ENCODE assay signal across 7 cellular contexts in genomic region chr3:45841701-45842491, GRCh38. TPM values are rescaled to one million over a fixed set of nuclear protein-coding genes. Genes with fewer than 3 reads are reported as not detected.
DNase-seq lines count a peak whose midpoint lies in the region; ATAC-seq and TF ChIP-seq lines count a peak whose summit lies in the region.

Gene LZTFL1 (minus strand): TSS chr3:45842119. CDS start chr3:45841991, 128 bp downstream.

- no peak for TF ChIP-seq CTCF in WERI-Rb-1 (IDR thresholded peaks at IDR 0.05; ENCODE audit: low read depth, low read length)
- no peak for TF ChIP-seq CTCF in mammary epithelial cell (conservative IDR thresholded peaks at IDR 0.05 in 1 of 2, IDR thresholded peaks at IDR 0.05 in 1 of 2; ENCODE audit: extremely low read depth in 1 of 2, insufficient read depth in 1 of 2, low read depth in 1 of 2, low read length in 2 of 2)

- H3K27me3 ChIP-seq in WERI-Rb-1 (ENCODE audit: insufficient read depth, low read depth, severe bottlenecking): no peaks in the 10 kb centered on the region
- H3K27me3 ChIP-seq in mammary epithelial cell (ENCODE audit: insufficient read depth, low read length): no peaks in the 10 kb centered on the region

- 4% methylated on average over 49 of the region's 52 CpGs for WGBS in mammary epithelial cell (ENCODE audit: low coverage, missing lambda C conversion rate)

- ATAC-seq in GM18511 (IDR thresholded peaks at IDR 0.05; ENCODE audit: unreplicated experiment) (peak; percentile 99), HG03066 (IDR thresholded peaks at IDR 0.05; ENCODE audit: low read depth, unreplicated experiment) (peak; percentile 90)

- H3K27ac ChIP-seq in WERI-Rb-1: peak within 1 kb of the TSS; percentile 37; the same call in 1 of the 2 replicates
- peak within 1 kb of the TSS; percentile 68 for H3K27ac ChIP-seq in mammary epithelial cell (ENCODE audit: insufficient read depth, low read depth, low read length)
- H3K27ac ChIP-seq in skin epidermis: peak within 1 kb of the TSS in 19 of 21 experiments; percentile 14 to 86 (median 65)

- CTCF ChIA-PET in mammary epithelial cell (lab: Charles Lee; ENCODE audit: low non-redundant PET): interaction anchor here (0.5 kb wide), 2 partner anchors 41 to 632 kb away, joined by 3 to 5 read pairs; no protein-coding TSS in a partner anchor

- H3K4me3 ChIP-seq in WERI-Rb-1 (ENCODE audit: low read depth, low read length) (peak within 1 kb of the TSS; percentile 88), mammary epithelial cell (replicated peaks in 1 of 3; ENCODE audit: insufficient read depth in 1 of 3, low read depth in 2 of 3, low read length in 3 of 3) (peak within 1 kb of the TSS; percentile 67 to 78 (median 77)), skin epidermis (peak within 1 kb of the TSS; percentile 58 to 97 (median 84))

- no TSS peak for BruUV-seq in mammary epithelial cell (replicated peaks; lab: Mats Ljungman, UMichigan)

- peak within 1 kb of the TSS; percentile 87 for H3K9ac ChIP-seq in mammary epithelial cell (ENCODE audit: insufficient read depth, low read length)

- H3K79me2 ChIP-seq in mammary epithelial cell (ENCODE audit: insufficient read depth, low read length): no peaks in the 10 kb centered on the region

- dilution Hi-C loops in mammary epithelial cell (cut with HindIII; ENCODE audit: low sequenced_read_pairs): no loop called here

- intact Hi-C loops in mammary epithelial cell (cut with micrococcal nuclease): loop anchor here (1.0 to 5.0 kb wide), 3 partner anchors 55 to 236 kb away; no protein-coding TSS in a partner anchor

- peak within 1 kb of the TSS; percentile 76 for H3K4me2 ChIP-seq in mammary epithelial cell (ENCODE audit: insufficient read depth, low read depth, low read length)

- no peaks in the 10 kb centered on the region for H4K20me1 ChIP-seq in mammary epithelial cell (ENCODE audit: insufficient read depth, low read length)

- no peaks in the 10 kb centered on the region for H3K9me3 ChIP-seq in WERI-Rb-1 (ENCODE audit: severe bottlenecking)
- H3K9me3 ChIP-seq in mammary epithelial cell (replicated peaks; ENCODE audit: insufficient read depth, low read length): no peaks in the 10 kb centered on the region

- DNase-seq in NCI-H2196 (lab: John Stamatoyannopoulos, UW; ENCODE audit: unreplicated experiment) (peak; percentile 89), WERI-Rb-1 (peak; percentile 89), mammary epithelial cell (peak; percentile 96), iPS-NIHi11 (ENCODE audit: low spot score) (peak; percentile 94)

- H3K36me3 ChIP-seq in WERI-Rb-1: no peaks in the 10 kb centered on the region
- H3K36me3 ChIP-seq in mammary epithelial cell (ENCODE audit: insufficient read depth, low read length): no peaks in the 10 kb centered on the region

- in situ Hi-C loops in mammary epithelial cell (cut with MboI; ENCODE audit: low sequenced_read_pairs in 2 of 2): no loop called here

- H2AFZ ChIP-seq in mammary epithelial cell (ENCODE audit: low read depth, low read length): peak within 1 kb of the TSS; percentile 92

- peaks cover 7% of the 10 kb centered on the region for H3K4me1 ChIP-seq in mammary epithelial cell (ENCODE audit: insufficient read depth, low read length)

RNA-seq across cellular contexts. Expression of gene LZTFL1, which starts in this region (rescaled TPM):
- total RNA-seq in mammary epithelial cell: 10 to 100 TPM; 13.1 to 13.7 TPM
- polyA plus RNA-seq in mammary epithelial cell: 15.6 TPM
- polyA minus RNA-seq in mammary epithelial cell: 45.0 TPM

Comparison
In these comparisons a context has a peak if more than half of its experiments do, and no peak if none do; other contexts are left out.
1. Peak in every context shown above with its lines: DNase-seq, ATAC-seq, H3K4me3 ChIP-seq and H3K27ac ChIP-seq.